11 cellular contexts compared by ENCODE assay signal in genomic region chr22:39185601-39186012, GRCh38. TPM values are rescaled to one million over a fixed set of nuclear protein-coding genes. Genes with fewer than 3 reads are reported as not detected.
DNase-seq lines count a peak whose midpoint lies in the region; ATAC-seq and TF ChIP-seq lines count a peak whose summit lies in the region.
"Had no signal": no experiment of that assay in that cellular context is flagged by ENCODE, and none has a peak within 500 bp of the region (broad histone marks: within the 10 kb centered on the region; RNA-seq: fewer than 3 reads in every experiment).

No MANE protein-coding gene starts in this region.

- intact Hi-C loops in uterus (cut with DNase I; ENCODE audit: low total_unique reads): no loop called here

- no peak overlapping the region for H3K4me3 Mint-ChIP-seq in activated CD8-positive, alpha-beta memory T cell treated with anti-CD3 and anti-CD28 coated beads, Interleukin-2, amount 10 ng/mL, durations not matched to agents 7 days and 5 days
- H3K4me3 Mint-ChIP-seq in nephron: no peak overlapping the region

- H3K4me1 ChIP-seq in uterus: no peaks in the 10 kb centered on the region
- H3K4me1 ChIP-seq: A549 had no signal

- no peaks in the 10 kb centered on the region for H3K36me3 Mint-ChIP-seq in activated CD8-positive, alpha-beta memory T cell treated with anti-CD3 and anti-CD28 coated beads, Interleukin-2, amount 10 ng/mL, durations not matched to agents 7 days and 5 days
- no peaks in the 10 kb centered on the region for H3K36me3 Mint-ChIP-seq in nephron (ENCODE audit: low read depth)

- H3K36me3 ChIP-seq in uterus: no peaks in the 10 kb centered on the region

- H3K27ac Mint-ChIP-seq in activated CD8-positive, alpha-beta memory T cell treated with anti-CD3 and anti-CD28 coated beads, Interleukin-2, amount 10 ng/mL, durations not matched to agents 7 days and 5 days: no peak overlapping the region
- peak overlapping the region in 2 of 3 experiments; percentile 19 to 69 for H3K27ac Mint-ChIP-seq in nephron

- TF ChIP-seq POLR2A in uterus (IDR thresholded peaks at IDR 0.05): no peak

- H3K27me3 Mint-ChIP-seq in activated CD8-positive, alpha-beta memory T cell treated with anti-CD3 and anti-CD28 coated beads, Interleukin-2, amount 10 ng/mL, durations not matched to agents 7 days and 5 days: peaks cover 20% of the 10 kb centered on the region
- peaks cover 10% of the 10 kb centered on the region for H3K27me3 Mint-ChIP-seq in nephron (ENCODE audit: low read depth)

- CTCF ChIA-PET in activated CD8-positive, alpha-beta memory T cell treated with anti-CD3 and anti-CD28 coated beads, Interleukin-2, amount 10 ng/mL, durations not matched to agents 7 days and 5 days (lab: Charles Lee): no interaction called here

- peak in 1 of 3 experiments; percentile 17 for TF ChIP-seq CTCF in nephron (IDR thresholded peaks at IDR 0.05; ENCODE audit: unreplicated experiment in 3 of 3)
- peak; percentile 9 to 41 (median 16) for TF ChIP-seq CTCF in uterus (IDR thresholded peaks at IDR 0.05)

- DNase-seq in activated CD8-positive, alpha-beta memory T cell treated with anti-CD3 and anti-CD28 coated beads, Interleukin-2, amount 50 U/mL, for 48 hours: peak; percentile 28
- no peak for DNase-seq in activated CD8-positive, alpha-beta memory T cell treated with anti-CD3 and anti-CD28 coated beads, Interleukin-2, amount 10 ng/mL, durations not matched to agents 7 days and 5 days
- DNase-seq in globus pallidus (ENCODE audit: low spot score): peak; percentile 84
- DNase-seq in uterus: peak in 1 of 2 donors; percentile 46
- no peak for DNase-seq in activated gamma-delta T cell treated with Interleukin-2 at 50 U/mL for 16 hours
- DNase-seq in activated CD4-positive, alpha-beta T cell treated with anti-CD3 and anti-CD28 coated beads for 1 hour: no peak
- DNase-seq: activated T-cell treated with anti-CD3 and anti-CD28 coated beads, Interleukin-2, amount 50 U/mL, for 1 hour; NCI-H2029 treated with DMSO at 0.1 percent for 48 hours had no signal

- H3K27ac ChIP-seq in uterus: peak overlapping the region; percentile 42 to 55
- H3K27ac ChIP-seq: A549 had no signal

- no peak overlapping the region for H3K4me3 ChIP-seq in uterus
- H3K4me3 ChIP-seq: A549 had no signal

- H3K9me3 Mint-ChIP-seq in activated CD8-positive, alpha-beta memory T cell treated with anti-CD3 and anti-CD28 coated beads, Interleukin-2, amount 10 ng/mL, durations not matched to agents 7 days and 5 days (ENCODE audit: low read depth): no peaks in the 10 kb centered on the region
- peaks cover 6% of the 10 kb centered on the region for H3K9me3 Mint-ChIP-seq in nephron

- no peak for ATAC-seq in activated CD8-positive, alpha-beta memory T cell treated with anti-CD3 and anti-CD28 coated beads, Interleukin-2, amount 10 ng/mL, durations not matched to agents 7 days and 5 days
- ATAC-seq in HG02798 (IDR thresholded peaks at IDR 0.05; ENCODE audit: poor library complexity, unreplicated experiment): no peak
- ATAC-seq: A549 had no signal

- no peaks in the 10 kb centered on the region for H3K4me1 Mint-ChIP-seq in activated CD8-positive, alpha-beta memory T cell treated with anti-CD3 and anti-CD28 coated beads, Interleukin-2, amount 10 ng/mL, durations not matched to agents 7 days and 5 days
- peaks cover 8% of the 10 kb centered on the region for H3K4me1 Mint-ChIP-seq in nephron

- H3K27me3 ChIP-seq in uterus: no peaks in the 10 kb centered on the region

- H3K9me3 ChIP-seq in uterus: no peaks in the 10 kb centered on the region
- H3K9me3 ChIP-seq: A549 had no signal

RNA-seq across cellular contexts. Expression of gene CBX7, which starts 33.1 kb away (rescaled TPM):
- total RNA-seq in activated CD8-positive, alpha-beta memory T cell treated with anti-CD3 and anti-CD28 coated beads, Interleukin-2, amount 10 ng/mL, durations not matched to agents 7 days and 5 days: 10 to 100 TPM; 12.7 to 13.5 TPM
- total RNA-seq in uterus: 100 to 1,000 TPM in 2 of 4 donors, 10 to 100 TPM in 2; 16.0 to 128 (median 102) TPM

RNA-seq across cellular contexts. Expression of gene PDGFB, which starts 59.2 kb away (rescaled TPM):
- total RNA-seq in activated CD8-positive, alpha-beta memory T cell treated with anti-CD3 and anti-CD28 coated beads, Interleukin-2, amount 10 ng/mL, durations not matched to agents 7 days and 5 days: under 1 TPM in 1 of 2 experiments, not detected in 1; 0.35 TPM
- total RNA-seq in uterus: 10 to 100 TPM in 1 of 4 donors, 1 to 10 TPM in 3; 2.0 to 24.8 (median 5.6) TPM

Comparison
In these comparisons a context has a peak if more than half of its experiments do, and no peak if none do; other contexts are left out.
1. DNase-seq: peak in activated CD8-positive, alpha-beta memory T cell treated with anti-CD3 and anti-CD28 coated beads, Interleukin-2, amount 50 U/mL, for 48 hours (single experiment) and globus pallidus (single experiment); none in activated CD8-positive, alpha-beta memory T cell treated with anti-CD3 and anti-CD28 coated beads, Interleukin-2, amount 10 ng/mL, durations not matched to agents 7 days and 5 days (single experiment), activated gamma-delta T cell treated with Interleukin-2 at 50 U/mL for 16 hours (single experiment) and activated CD4-positive, alpha-beta T cell treated with anti-CD3 and anti-CD28 coated beads for 1 hour (single experiment).